ENCODE assay signal across 20 cellular contexts in genomic region chr14:22685467-22685866, GRCh38. TPM values are rescaled to one million over a fixed set of nuclear protein-coding genes. Genes with fewer than 3 reads are reported as not detected.
DNase-seq lines count a peak whose midpoint lies in the region; ATAC-seq, FAIRE-seq and TF ChIP-seq lines count a peak whose summit lies in the region.
"Had no signal": no experiment of that assay in that cellular context is flagged by ENCODE, and none has a peak within 500 bp of the region (broad histone marks: within the 10 kb centered on the region; RNA-seq: fewer than 3 reads in every experiment).

No MANE protein-coding gene starts in this region.

- H3K56ac ChIP-seq in mesendoderm (ENCODE audit: low read length), result no peak overlapping the region

- H4K8ac ChIP-seq in mesendoderm (ENCODE audit: low read depth, low read length), result no peak overlapping the region

- no peak overlapping the region for H4K5ac ChIP-seq in mesendoderm (ENCODE audit: low read length)

- peaks cover 3% of the 10 kb centered on the region for H3K36me3 Mint-ChIP-seq in astrocyte (ENCODE audit: low read depth, unreplicated experiment)
- H3K36me3 Mint-ChIP-seq in activated CD8-positive, alpha-beta T cell treated with anti-CD3 and anti-CD28 coated beads for 36 hours (ENCODE audit: low read depth), result no peaks in the 10 kb centered on the region

- no peak overlapping the region for H2BK15ac ChIP-seq in mesendoderm (replicated peaks; ENCODE audit: low read depth)

- no peak for TF ChIP-seq EP300 in A549 (IDR thresholded peaks at IDR 0.05)

- DNase-seq in A549 (ENCODE audit: low read depth in 1 of 2, low spot score in 1 of 2), result no peak
- DNase-seq in astrocyte (ENCODE audit: low read depth), result no peak
- DNase-seq in mesendoderm, result peak; percentile 18
- DNase-seq in activated CD8-positive, alpha-beta T cell treated with anti-CD3 and anti-CD28 coated beads for 36 hours, result no peak
- no peak for DNase-seq in COLO829 (ENCODE audit: low spot score)
- no peak for DNase-seq in NCI-H1694 treated with DMSO at 0.1 percent for 48 hours (lab: John Stamatoyannopoulos, UW)
- DNase-seq in stimulated activated naive CD4-positive, alpha-beta T cell (lab: John Stamatoyannopoulos, UW), result no peak
- DNase-seq: AML-193, Calu3, DND-41, GOT3, NCI-H1048, NCI-H187, NCI-H82, SHP77 treated with DMSO at 0.1 percent for 48 hours had no signal

- FAIRE-seq in A549 (lab: Jason Lieb, UNC) (no peak), astrocyte (lab: Jason Lieb, UNC) (no peak)
- FAIRE-seq: A204.1, RCC 7860 had no signal

- CTCF ChIA-PET in A549 (lab: Yijun Ruan, JAX), result interaction anchor here (0.6 to 2.0 kb wide), 3 partner anchors 17 to 115 kb away, joined by 3 to 7 read pairs (median 5); no protein-coding TSS in a partner anchor
- CTCF ChIA-PET in activated CD8-positive, alpha-beta T cell treated with anti-CD3 and anti-CD28 coated beads for 36 hours (lab: Charles Lee), result no interaction called here

- no peak overlapping the region for H2BK5ac ChIP-seq in mesendoderm (ENCODE audit: low read length)

- H3K9me3 Mint-ChIP-seq in astrocyte (ENCODE audit: unreplicated experiment), result peaks cover 20% of the 10 kb centered on the region
- peaks cover 10% of the 10 kb centered on the region for H3K9me3 Mint-ChIP-seq in activated CD8-positive, alpha-beta T cell treated with anti-CD3 and anti-CD28 coated beads for 36 hours

- no peak overlapping the region for H3K23ac ChIP-seq in mesendoderm (ENCODE audit: low read length)

- H3K18ac ChIP-seq in mesendoderm (ENCODE audit: low read length), result no peak overlapping the region

- no peaks in the 10 kb centered on the region for H3K36me3 ChIP-seq in HUES6 (ENCODE audit: control insufficient read depth, insufficient read depth, low read length)
- no peaks in the 10 kb centered on the region for H3K36me3 ChIP-seq in astrocyte (ENCODE audit: insufficient read depth, low read length)
- no peaks in the 10 kb centered on the region for H3K36me3 ChIP-seq in mesendoderm (ENCODE audit: control insufficient read depth, insufficient read depth, low read length)

- H3K27me3 Mint-ChIP-seq in astrocyte (ENCODE audit: low read depth, unreplicated experiment), result no peaks in the 10 kb centered on the region
- H3K27me3 Mint-ChIP-seq in activated CD8-positive, alpha-beta T cell treated with anti-CD3 and anti-CD28 coated beads for 36 hours, result peaks cover 27% of the 10 kb centered on the region

- peak overlapping the region; percentile 50 for H3K4me3 Mint-ChIP-seq in astrocyte (ENCODE audit: unreplicated experiment)
- no peak overlapping the region for H3K4me3 Mint-ChIP-seq in activated CD8-positive, alpha-beta T cell treated with anti-CD3 and anti-CD28 coated beads for 36 hours
- H3K4me3 Mint-ChIP-seq: IgD-negative memory B cell had no signal

- no peak for TF ChIP-seq POLR2A in A549 (IDR thresholded peaks at IDR 0.05; ENCODE audit: low read length)

- H2AK5ac ChIP-seq in mesendoderm (ENCODE audit: low read length), result no peak overlapping the region

- H3K9ac ChIP-seq in HUES6 (ENCODE audit: low read length) (no peak overlapping the region), astrocyte (ENCODE audit: low read length) (no peak overlapping the region), mesendoderm (ENCODE audit: low read length) (no peak overlapping the region)

- TF ChIP-seq RAD21 in A549 (conservative IDR thresholded peaks at IDR 0.05 in 1 of 2, IDR thresholded peaks at IDR 0.05 in 1 of 2), result no peak

- H3K27me3 ChIP-seq in HUES6 (ENCODE audit: control insufficient read depth, insufficient read depth, low read length) (no peaks in the 10 kb centered on the region), astrocyte (ENCODE audit: insufficient read depth, low read length) (no peaks in the 10 kb centered on the region), mesendoderm (ENCODE audit: insufficient read depth, low read length, poor library complexity) (no peaks in the 10 kb centered on the region)

- no peak for ATAC-seq in A549
- no peak for ATAC-seq in activated CD8-positive, alpha-beta T cell treated with anti-CD3 and anti-CD28 coated beads for 36 hours

- intact Hi-C loops in activated CD8-positive, alpha-beta T cell treated with anti-CD3 and anti-CD28 coated beads for 36 hours (cut with micrococcal nuclease), result no loop called here

- POLR2A ChIA-PET in A549 (lab: Yijun Ruan, JAX), result interaction anchor here (0.6 kb wide), 1 partner anchor 101 kb away, joined by 3 read pairs; no protein-coding TSS in a partner anchor
- POLR2A ChIA-PET in activated CD8-positive, alpha-beta T cell treated with anti-CD3 and anti-CD28 coated beads for 36 hours (lab: Charles Lee), result no interaction called here

- H3K27ac ChIP-seq in A549, result no peak overlapping the region
- no peak overlapping the region for H3K27ac ChIP-seq in HUES6 (ENCODE audit: low read depth, low read length)
- no peak overlapping the region for H3K27ac ChIP-seq in astrocyte (ENCODE audit: low read depth, low read length)
- H3K27ac ChIP-seq in mesendoderm (ENCODE audit: low read depth, low read length), result no peak overlapping the region

- H2BK120ac ChIP-seq in mesendoderm (ENCODE audit: low read depth, low read length), result no peak overlapping the region

- H3K79me1 ChIP-seq in mesendoderm (ENCODE audit: low read length), result no peaks in the 10 kb centered on the region

- H3K27ac Mint-ChIP-seq in astrocyte (ENCODE audit: unreplicated experiment), result no peak overlapping the region
- no peak overlapping the region for H3K27ac Mint-ChIP-seq in activated CD8-positive, alpha-beta T cell treated with anti-CD3 and anti-CD28 coated beads for 36 hours
- H3K27ac Mint-ChIP-seq: IgD-negative memory B cell had no signal

- TF ChIP-seq CTCF in A549 (IDR thresholded peaks at IDR 0.05), result no peak
- TF ChIP-seq CTCF in astrocyte (IDR thresholded peaks at IDR 0.05; ENCODE audit: insufficient read depth, low read depth, low read length), result no peak
- TF ChIP-seq CTCF in activated CD8-positive, alpha-beta T cell treated with anti-CD3 and anti-CD28 coated beads for 36 hours (IDR thresholded peaks at IDR 0.05), result no peak

- H3K4me1 ChIP-seq in A549, result peaks cover 7% of the 10 kb centered on the region; the same call in 1 of the 3 replicates
- H3K4me1 ChIP-seq in HUES6 (ENCODE audit: control insufficient read depth, insufficient read depth, low read length), result peaks cover 14% of the 10 kb centered on the region
- H3K4me1 ChIP-seq in astrocyte (ENCODE audit: insufficient read depth, low read length), result peaks cover 11% of the 10 kb centered on the region
- no peaks in the 10 kb centered on the region for H3K4me1 ChIP-seq in mesendoderm (ENCODE audit: control insufficient read depth, low read depth, low read length)

- H3K4me1 Mint-ChIP-seq in astrocyte (ENCODE audit: low read depth, unreplicated experiment), result peaks cover 25% of the 10 kb centered on the region
- peaks cover 16% of the 10 kb centered on the region for H3K4me1 Mint-ChIP-seq in activated CD8-positive, alpha-beta T cell treated with anti-CD3 and anti-CD28 coated beads for 36 hours (ENCODE audit: low read depth)
- H3K4me1 Mint-ChIP-seq: IgD-negative memory B cell had no signal

- WGBS in A549 (ENCODE audit: missing lambda C conversion rate), result 15% methylated on average over 4 of the region's 4 CpGs
- WGBS in mesendoderm (ENCODE audit: extremely low coverage, insufficient coverage, low lambda C conversion rate), result no CpG with 5 or more reads among the region's 4 CpGs

- no peak overlapping the region for H3K4ac ChIP-seq in mesendoderm (ENCODE audit: low read depth, low read length)

- H3K9me3 ChIP-seq in A549 (peaks cover 35% of the 10 kb centered on the region), HUES6 (ENCODE audit: control insufficient read depth, insufficient read depth, low read depth, low read length) (no peaks in the 10 kb centered on the region), astrocyte (ENCODE audit: insufficient read depth, low read depth, low read length) (no peaks in the 10 kb centered on the region)

- no peaks in the 10 kb centered on the region for H4K20me1 ChIP-seq in astrocyte (ENCODE audit: insufficient read depth, low read length)

- H3K4me2 ChIP-seq in A549 (peak overlapping the region; percentile 32; the same call in 2 of the 3 replicates), astrocyte (ENCODE audit: low read length) (no peak overlapping the region), mesendoderm (ENCODE audit: low read length) (no peak overlapping the region)

- no peak overlapping the region for H3K4me3 ChIP-seq in A549
- H3K4me3 ChIP-seq in HUES6 (ENCODE audit: low read depth, low read length), result peak overlapping the region; percentile 25; the same call in 1 of the 2 replicates
- no peak overlapping the region for H3K4me3 ChIP-seq in astrocyte (ENCODE audit: insufficient read depth, low read depth, low read length)
- no peak overlapping the region for H3K4me3 ChIP-seq in mesendoderm (ENCODE audit: low read length)

- no peak overlapping the region for H2AFZ ChIP-seq in astrocyte (ENCODE audit: low read depth, low read length)

- no peaks in the 10 kb centered on the region for H3K79me2 ChIP-seq in astrocyte (ENCODE audit: insufficient read depth, low read length)
- H3K79me2 ChIP-seq in mesendoderm (ENCODE audit: control insufficient read depth, insufficient read depth, low read length), result no peaks in the 10 kb centered on the region

TF ChIP-seq in A549, 52 proteins besides CTCF, POLR2A, EP300 and RAD21 (continues in another document):
- no peak for TF ChIP-seq FOSL2 (IDR thresholded peaks at IDR 0.05)
- no peak for TF ChIP-seq FOSL2 (CRISPR knock-in tag; IDR thresholded peaks at IDR 0.05)
- TF ChIP-seq HEYL (CRISPR knock-in tag; IDR thresholded peaks at IDR 0.05), result no peak
- no peak for TF ChIP-seq BCL3 (IDR thresholded peaks at IDR 0.05)
- no peak for TF ChIP-seq FOSB (CRISPR knock-in tag; IDR thresholded peaks at IDR 0.05)
- TF ChIP-seq JUNB (IDR thresholded peaks at IDR 0.05), result no peak
- no peak for TF ChIP-seq CHD2 (IDR thresholded peaks at IDR 0.05; ENCODE audit: low read length, partially characterized antibody)

RNA-seq across cellular contexts. Expression of gene OR6J1, which starts 41.3 kb away (rescaled TPM):
- polyA plus RNA-seq in A549 (2011; rRNA removed), result not detected in 2 replicates
- polyA plus RNA-seq in A549 (2012; cell fraction: cytosol; rRNA removed), result not detected in 2 replicates
- polyA plus RNA-seq in A549 (2012; cell fraction: nucleus; rRNA removed), result 0.01 TPM in 1 of 2 replicates, not detected in the other
- polyA plus RNA-seq in A549 (2017; fragmentation: RNase III; extraction: RNeasy Plus Mini Kit Qiagen cat#74134 plus additional on column Dnase treatment), result not detected in 3 replicates
- 0.08 TPM in 1 of 2 replicates, not detected in the other for polyA minus RNA-seq in A549 (2011; rRNA and poly(A)+ RNA removed)
- not detected in 2 replicates for total RNA-seq in astrocyte
- polyA plus RNA-seq in mesendoderm (2013, experiment 1 of 2), result not detected
- polyA plus RNA-seq in mesendoderm (2013, experiment 2 of 2), result not detected
- total RNA-seq in activated CD8-positive, alpha-beta T cell treated with anti-CD3 and anti-CD28 coated beads for 36 hours, result not detected
- total RNA-seq: Calu3, NCI-H460 had no signal
- polyA plus RNA-seq: IgD-negative memory B cell had no signal
